12 cellular contexts compared by ENCODE assay signal in genomic region chr10:33095867-33096479, GRCh38.
DNase-seq lines count a peak whose midpoint lies in the region; ATAC-seq and TF ChIP-seq lines count a peak whose summit lies in the region.
"Had no signal": no experiment of that assay in that cellular context is flagged by ENCODE, and none has a peak within 500 bp of the region (broad histone marks: within the 10 kb centered on the region; RNA-seq: fewer than 3 reads in every experiment).

No MANE protein-coding gene starts in this region.

- no peaks in the 10 kb centered on the region for H3K4me1 ChIP-seq in upper lobe of left lung
- peaks cover 7% of the 10 kb centered on the region for H3K4me1 ChIP-seq in CD8-positive, alpha-beta memory T cell (ENCODE audit: insufficient read depth, low read length)
- H3K4me1 ChIP-seq: vagina had no signal

- no peaks in the 10 kb centered on the region for H3K36me3 ChIP-seq in upper lobe of left lung
- no peaks in the 10 kb centered on the region for H3K36me3 ChIP-seq in CD8-positive, alpha-beta memory T cell (ENCODE audit: insufficient read depth, low read length)
- H3K36me3 ChIP-seq: vagina had no signal

- no peaks in the 10 kb centered on the region for H3K27me3 ChIP-seq in upper lobe of left lung
- H3K27me3 ChIP-seq in CD8-positive, alpha-beta memory T cell (ENCODE audit: insufficient read depth, low read length, poor library complexity, severe bottlenecking), result no peaks in the 10 kb centered on the region
- H3K27me3 ChIP-seq: vagina had no signal

- WGBS in upper lobe of left lung, 2 donors, result 51 to 56% methylated on average over 4 of the region's 4 CpGs

- TF ChIP-seq CTCF in type B pancreatic cell (conservative IDR thresholded peaks at IDR 0.05) (no peak), GM13977 (IDR thresholded peaks at IDR 0.05; ENCODE audit: extremely low read depth, insufficient read depth, missing control alignments) (no peak), upper lobe of left lung (IDR thresholded peaks at IDR 0.05) (no peak)

- peaks cover 9% of the 10 kb centered on the region for H3K36me3 Mint-ChIP-seq in type B pancreatic cell
- H3K36me3 Mint-ChIP-seq in CD8-positive, alpha-beta memory T cell, result peaks cover 3 to 39% (median 11%) of the 10 kb centered on the region in 3 donors

- no peak overlapping the region for H3K27ac Mint-ChIP-seq in type B pancreatic cell
- peak overlapping the region in 2 of 8 donors; percentile 49 to 54 for H3K27ac Mint-ChIP-seq in CD8-positive, alpha-beta memory T cell
- H3K27ac Mint-ChIP-seq: activated T-helper 2 cell treated with anti-CD3 and anti-CD28 coated beads, Interferon-gamma antibody, Interleukin-2, Interleukin-4, amounts not matched to agents 10 μg/mL and 5 μg/mL and 100 μg/mL, durations not matched to agents 14 hours and 24 hours and 36 hours had no signal

- in situ Hi-C loops in GM13977 (cut with MboI; ENCODE audit: low pct_unique_long_range_greater_than_20kb, low sequenced_read_pairs, unreplicated experiment), result no loop called here

- no peaks in the 10 kb centered on the region for H3K27me3 Mint-ChIP-seq in type B pancreatic cell
- no peaks in the 10 kb centered on the region for H3K27me3 Mint-ChIP-seq in CD8-positive, alpha-beta memory T cell

- peak; percentile 62 for ATAC-seq in GM19328 (IDR thresholded peaks at IDR 0.05; ENCODE audit: unreplicated experiment)
- peak; percentile 85 for ATAC-seq in HG02798 (IDR thresholded peaks at IDR 0.05; ENCODE audit: poor library complexity, unreplicated experiment)
- ATAC-seq in HG03575 (IDR thresholded peaks at IDR 0.05; ENCODE audit: extremely low read depth, insufficient number of reproducible peaks, low FRiP score, unreplicated experiment), result peak; percentile 59
- no peak for ATAC-seq in upper lobe of left lung (ENCODE audit: low FRiP score in 2 of 2)

- DNase-seq in CD1c-positive myeloid dendritic cell (ENCODE audit: extremely low spot score) (peak; percentile 18), type B pancreatic cell (ENCODE audit: extremely low spot score, unreplicated experiment) (no peak), GM13977 (ENCODE audit: low spot score) (no peak), upper lobe of left lung (no peak)
- no peak for DNase-seq in CD8-positive, alpha-beta memory T cell
- DNase-seq: effector CD8-positive, alpha-beta T cell; occipital lobe had no signal

- TF ChIP-seq EP300 in upper lobe of left lung (IDR thresholded peaks at IDR 0.05), result no peak

- no peaks in the 10 kb centered on the region for H3K4me1 Mint-ChIP-seq in type B pancreatic cell (ENCODE audit: unreplicated experiment)
- H3K4me1 Mint-ChIP-seq in CD8-positive, alpha-beta memory T cell, result peaks cover 43 to 70% (median 45%) of the 10 kb centered on the region in 3 donors

- H3K4me3 Mint-ChIP-seq in type B pancreatic cell, result no peak overlapping the region
- H3K4me3 Mint-ChIP-seq in CD8-positive, alpha-beta memory T cell, result peak overlapping the region in 1 of 7 donors; percentile 52

- no peak overlapping the region for H3K27ac ChIP-seq in upper lobe of left lung
- H3K27ac ChIP-seq in CD8-positive, alpha-beta memory T cell (ENCODE audit: low read depth, low read length), result no peak overlapping the region
- H3K27ac ChIP-seq: vagina had no signal

- H3K4me3 ChIP-seq in upper lobe of left lung, result no peak overlapping the region
- H3K4me3 ChIP-seq in CD8-positive, alpha-beta memory T cell (ENCODE audit: low read length), result no peak overlapping the region
- H3K4me3 ChIP-seq: vagina had no signal

- POLR2A ChIA-PET in CD8-positive, alpha-beta memory T cell (lab: Charles Lee), result interaction anchor here (1.2 kb wide), 1 partner anchor 14 kb away, joined by 3 read pairs; no protein-coding TSS in a partner anchor

- peaks cover 0 to 2% (median 0%) of the 10 kb centered on the region in 4 donors for H3K9me3 ChIP-seq in upper lobe of left lung
- no peaks in the 10 kb centered on the region for H3K9me3 ChIP-seq in CD8-positive, alpha-beta memory T cell (ENCODE audit: low read length)
- H3K9me3 ChIP-seq: vagina had no signal

- peaks cover 16% of the 10 kb centered on the region for H3K9me3 Mint-ChIP-seq in type B pancreatic cell
- H3K9me3 Mint-ChIP-seq in CD8-positive, alpha-beta memory T cell, result peaks cover 2 to 9% (median 7%) of the 10 kb centered on the region in 5 donors

- TF ChIP-seq POLR2A in upper lobe of left lung (IDR thresholded peaks at IDR 0.05), result no peak

- CTCF ChIA-PET in CD8-positive, alpha-beta memory T cell (lab: Charles Lee), result interaction anchor here (0.6 kb wide), 1 partner anchor 86 kb away, joined by 3 read pairs; no protein-coding TSS in a partner anchor

Comparison
In these comparisons a context has a peak if more than half of its experiments do, and no peak if none do; other contexts are left out.
1. ATAC-seq: peak in GM19328 (single experiment), HG02798 (single experiment) and HG03575 (single experiment); none in upper lobe of left lung (0 of 2).